Comparison of ENCODE assay signal across 29 cellular contexts in the genomic region with DNA sequence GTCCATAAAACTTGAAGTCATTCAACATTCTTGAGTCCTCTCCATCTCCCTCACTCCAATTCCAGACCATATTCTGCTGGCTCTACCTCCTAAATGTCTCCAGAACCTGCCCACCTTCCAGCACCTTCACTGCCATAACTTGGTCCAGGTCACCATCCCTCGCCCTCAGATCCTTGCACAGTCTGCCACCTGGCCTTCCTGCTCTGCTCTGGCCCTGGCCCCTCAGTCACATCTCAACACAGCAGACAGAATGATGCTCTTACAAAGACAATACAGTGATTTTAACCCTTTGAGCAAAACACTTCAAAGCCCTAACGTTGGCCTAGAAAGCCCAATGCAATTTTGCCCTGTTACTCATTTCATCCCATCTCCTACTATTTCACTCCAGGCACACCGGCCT.
"Had no signal": no experiment of that assay in that cellular context is flagged by ENCODE, and none has a peak within 500 bp of the region (broad histone marks: within the 10 kb centered on the region; RNA-seq: fewer than 3 reads in every experiment).

No MANE protein-coding gene starts in this region.

- H3K4me3 ChIP-seq: neural progenitor cell, ovary, psoas muscle, right lobe of liver, sigmoid colon, stomach, suprapubic skin, testis, tibial artery, transverse colon, upper lobe of right lung, uterus had no signal

- H3K27me3 ChIP-seq: neural progenitor cell, ovary, right lobe of liver, sigmoid colon, stomach, suprapubic skin, testis, tibial artery, transverse colon, upper lobe of right lung, uterus had no signal

- H3K27ac ChIP-seq: neural progenitor cell, ovary, parathyroid adenoma, psoas muscle, right lobe of liver, sigmoid colon, stomach, suprapubic skin, testis, tibial artery, transverse colon, upper lobe of right lung, uterus had no signal

- H3K36me3 ChIP-seq: neural progenitor cell, ovary, right lobe of liver, sigmoid colon, stomach, suprapubic skin, tibial artery, transverse colon, upper lobe of right lung, uterus had no signal

- H3K9me3 Mint-ChIP-seq: neural progenitor cell; stimulated activated naive CD8-positive, alpha-beta T cell treated with anti-CD3 and anti-CD28 coated beads, Interleukin-15, Interleukin-2, amounts not matched to agents 100 ng/mL and 50 ng/mL, for 24 hours; type B pancreatic cell had no signal

- H3K4me1 Mint-ChIP-seq: naive B cell; naive thymus-derived CD8-positive, alpha-beta T cell; neural progenitor cell; stimulated activated naive B cell treated with anti-CD40 and anti-IgM and Interleukin-4, amounts not matched to agents 10 μg/mL and 1 μg/mL and 100 μg/mL, for 72 hours had no signal

- H3K4me3 Mint-ChIP-seq: naive B cell; naive thymus-derived CD8-positive, alpha-beta T cell; natural killer cell treated with Interleukin-12 subunit alpha and Interleukin-12 subunit beta and Interleukin-15 and Interleukin-18, amount 100 ng/mL, for 72 hours; neural progenitor cell; stimulated activated naive B cell treated with anti-CD40 and anti-IgM and Interleukin-4, amounts not matched to agents 10 μg/mL and 1 μg/mL and 100 μg/mL, for 72 hours; stimulated activated naive CD8-positive, alpha-beta T cell treated with anti-CD3 and anti-CD28 coated beads, Interleukin-15, Interleukin-2, amounts not matched to agents 100 ng/mL and 50 ng/mL, for 24 hours; type B pancreatic cell had no signal

- H3K27ac Mint-ChIP-seq: naive B cell; naive thymus-derived CD8-positive, alpha-beta T cell; natural killer cell treated with Interleukin-12 subunit alpha and Interleukin-12 subunit beta and Interleukin-15 and Interleukin-18, amount 100 ng/mL, for 72 hours; neural progenitor cell; progenitor cell of endocrine pancreas; stimulated activated naive B cell treated with anti-CD40 and anti-IgM and Interleukin-4, amounts not matched to agents 10 μg/mL and 1 μg/mL and 100 μg/mL, for 72 hours; stimulated activated naive CD8-positive, alpha-beta T cell treated with anti-CD3 and anti-CD28 coated beads, Interleukin-15, Interleukin-2, amounts not matched to agents 100 ng/mL and 50 ng/mL, for 24 hours; type B pancreatic cell had no signal

- H3K4me1 ChIP-seq: neural progenitor cell, parathyroid adenoma, psoas muscle, right lobe of liver, testis, upper lobe of right lung, uterus had no signal

- H3K4me2 ChIP-seq: neural progenitor cell had no signal

- H3K9ac ChIP-seq: neural progenitor cell, parathyroid adenoma had no signal

- H3K9me3 ChIP-seq: ovary, psoas muscle, right lobe of liver, sigmoid colon, stomach, suprapubic skin, testis, tibial artery, transverse colon, upper lobe of right lung, uterus had no signal

- FAIRE-seq: small intestine had no signal

- ATAC-seq: naive thymus-derived CD8-positive, alpha-beta T cell; natural killer cell treated with Interleukin-12 subunit alpha and Interleukin-12 subunit beta and Interleukin-15 and Interleukin-18, amount 100 ng/mL, for 72 hours; psoas muscle; right cardiac atrium; right lobe of liver; stimulated activated naive B cell treated with anti-CD40 and anti-IgM and Interleukin-4, amounts not matched to agents 10 μg/mL and 1 μg/mL and 100 μg/mL, for 72 hours; upper lobe of right lung had no signal

- H3K79me2 ChIP-seq: parathyroid adenoma had no signal

- H3K27me3 Mint-ChIP-seq: naive B cell; natural killer cell treated with Interleukin-12 subunit alpha and Interleukin-12 subunit beta and Interleukin-15 and Interleukin-18, amount 100 ng/mL, for 72 hours; progenitor cell of endocrine pancreas; stimulated activated naive B cell treated with anti-CD40 and anti-IgM and Interleukin-4, amounts not matched to agents 10 μg/mL and 1 μg/mL and 100 μg/mL, for 72 hours; stimulated activated naive CD8-positive, alpha-beta T cell treated with anti-CD3 and anti-CD28 coated beads, Interleukin-15, Interleukin-2, amounts not matched to agents 100 ng/mL and 50 ng/mL, for 24 hours; type B pancreatic cell had no signal

- H2AFZ ChIP-seq: neural progenitor cell, parathyroid adenoma had no signal

- DNase-seq: naive B cell; naive thymus-derived CD8-positive, alpha-beta T cell; occipital lobe; ovary; posterior cingulate gyrus; psoas muscle; right cardiac atrium; right lobe of liver; sigmoid colon; small intestine; stimulated activated CD4-positive, alpha-beta T cell treated with anti-CD3 and anti-CD28 coated beads, Interleukin-15, amount 100 ng/mL, for 24 hours; stimulated activated CD4-positive, alpha-beta T cell treated with anti-CD3 and anti-CD28 coated beads, Interleukin-2, amount 100 ng/mL, for 24 hours; stimulated activated CD4-positive, alpha-beta T cell treated with anti-CD3 and anti-CD28 coated beads, Interleukin-2, amount 100 ng/mL, for 48 hours; stimulated activated CD4-positive, alpha-beta T cell treated with anti-CD3 and anti-CD28 coated beads, Interleukin-4, amount 100 ng/mL, for 24 hours; stimulated activated naive B cell treated with anti-CD40 and anti-IgM and Interleukin-4, amounts not matched to agents 10 μg/mL and 1 μg/mL and 100 μg/mL, for 72 hours; stimulated activated naive CD4-positive, alpha-beta T cell treated with Interleukin-2 at 50 U/mL for 16 hours; stomach; testis; tibial artery; transverse colon; upper lobe of right lung; uterus had no signal

- H3K36me3 Mint-ChIP-seq: naive B cell; naive thymus-derived CD8-positive, alpha-beta T cell; natural killer cell treated with Interleukin-12 subunit alpha and Interleukin-12 subunit beta and Interleukin-15 and Interleukin-18, amount 100 ng/mL, for 72 hours; neural progenitor cell; stimulated activated naive B cell treated with anti-CD40 and anti-IgM and Interleukin-4, amounts not matched to agents 10 μg/mL and 1 μg/mL and 100 μg/mL, for 72 hours; type B pancreatic cell had no signal
